Comparison of ENCODE assay signal across 1 cellular context in genomic region chr12:42234970-42235369, GRCh38.
TF ChIP-seq lines count a peak whose summit lies in the region.

No MANE protein-coding gene starts in this region.

TF ChIP-seq in GM12878, 131 proteins besides CTCF, POLR2A, EP300 and RAD21 (continued from another document):
- TF ChIP-seq E2F4 (IDR thresholded peaks at IDR 0.05; ENCODE audit: low read depth, low read length): no peak
- TF ChIP-seq CHD1 (IDR thresholded peaks at IDR 0.05; ENCODE audit: low read depth, low read length): no peak
- no peak for TF ChIP-seq ZNF622 (IDR thresholded peaks at IDR 0.05)
- TF ChIP-seq, protein P1, sequence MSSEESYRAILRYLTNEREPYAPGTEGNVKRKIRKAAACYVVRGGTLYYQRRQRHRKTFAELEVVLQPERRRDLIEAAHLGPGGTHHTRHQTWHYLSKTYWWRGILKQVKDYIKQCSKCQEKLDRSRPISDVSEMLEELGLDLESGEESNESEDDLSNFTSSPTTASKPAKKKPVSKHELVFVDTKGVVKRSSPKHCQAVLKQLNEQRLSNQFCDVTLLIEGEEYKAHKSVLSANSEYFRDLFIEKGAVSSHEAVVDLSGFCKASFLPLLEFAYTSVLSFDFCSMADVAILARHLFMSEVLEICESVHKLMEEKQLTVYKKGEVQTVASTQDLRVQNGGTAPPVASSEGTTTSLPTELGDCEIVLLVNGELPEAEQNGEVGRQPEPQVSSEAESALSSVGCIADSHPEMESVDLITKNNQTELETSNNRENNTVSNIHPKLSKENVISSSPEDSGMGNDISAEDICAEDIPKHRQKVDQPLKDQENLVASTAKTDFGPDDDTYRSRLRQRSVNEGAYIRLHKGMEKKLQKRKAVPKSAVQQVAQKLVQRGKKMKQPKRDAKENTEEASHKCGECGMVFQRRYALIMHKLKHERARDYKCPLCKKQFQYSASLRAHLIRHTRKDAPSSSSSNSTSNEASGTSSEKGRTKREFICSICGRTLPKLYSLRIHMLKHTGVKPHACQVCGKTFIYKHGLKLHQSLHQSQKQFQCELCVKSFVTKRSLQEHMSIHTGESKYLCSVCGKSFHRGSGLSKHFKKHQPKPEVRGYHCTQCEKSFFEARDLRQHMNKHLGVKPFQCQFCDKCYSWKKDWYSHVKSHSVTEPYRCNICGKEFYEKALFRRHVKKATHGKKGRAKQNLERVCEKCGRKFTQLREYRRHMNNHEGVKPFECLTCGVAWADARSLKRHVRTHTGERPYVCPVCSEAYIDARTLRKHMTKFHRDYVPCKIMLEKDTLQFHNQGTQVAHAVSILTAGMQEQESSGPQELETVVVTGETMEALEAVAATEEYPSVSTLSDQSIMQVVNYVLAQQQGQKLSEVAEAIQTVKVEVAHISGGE (CRISPR knock-in tag; IDR thresholded peaks at IDR 0.05): no peak
- TF ChIP-seq, protein P2, sequence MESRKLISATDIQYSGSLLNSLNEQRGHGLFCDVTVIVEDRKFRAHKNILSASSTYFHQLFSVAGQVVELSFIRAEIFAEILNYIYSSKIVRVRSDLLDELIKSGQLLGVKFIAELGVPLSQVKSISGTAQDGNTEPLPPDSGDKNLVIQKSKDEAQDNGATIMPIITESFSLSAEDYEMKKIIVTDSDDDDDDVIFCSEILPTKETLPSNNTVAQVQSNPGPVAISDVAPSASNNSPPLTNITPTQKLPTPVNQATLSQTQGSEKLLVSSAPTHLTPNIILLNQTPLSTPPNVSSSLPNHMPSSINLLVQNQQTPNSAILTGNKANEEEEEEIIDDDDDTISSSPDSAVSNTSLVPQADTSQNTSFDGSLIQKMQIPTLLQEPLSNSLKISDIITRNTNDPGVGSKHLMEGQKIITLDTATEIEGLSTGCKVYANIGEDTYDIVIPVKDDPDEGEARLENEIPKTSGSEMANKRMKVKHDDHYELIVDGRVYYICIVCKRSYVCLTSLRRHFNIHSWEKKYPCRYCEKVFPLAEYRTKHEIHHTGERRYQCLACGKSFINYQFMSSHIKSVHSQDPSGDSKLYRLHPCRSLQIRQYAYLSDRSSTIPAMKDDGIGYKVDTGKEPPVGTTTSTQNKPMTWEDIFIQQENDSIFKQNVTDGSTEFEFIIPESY (IDR thresholded peaks at IDR 0.05): no peak
- no peak for TF ChIP-seq BACH1 (IDR thresholded peaks at IDR 0.05; ENCODE audit: borderline replicate concordance)
- TF ChIP-seq JUNB (IDR thresholded peaks at IDR 0.05): no peak
- TF ChIP-seq HSF1 (IDR thresholded peaks at IDR 0.05; ENCODE audit: low read depth, low read length): no peak
- TF ChIP-seq, protein P3, sequence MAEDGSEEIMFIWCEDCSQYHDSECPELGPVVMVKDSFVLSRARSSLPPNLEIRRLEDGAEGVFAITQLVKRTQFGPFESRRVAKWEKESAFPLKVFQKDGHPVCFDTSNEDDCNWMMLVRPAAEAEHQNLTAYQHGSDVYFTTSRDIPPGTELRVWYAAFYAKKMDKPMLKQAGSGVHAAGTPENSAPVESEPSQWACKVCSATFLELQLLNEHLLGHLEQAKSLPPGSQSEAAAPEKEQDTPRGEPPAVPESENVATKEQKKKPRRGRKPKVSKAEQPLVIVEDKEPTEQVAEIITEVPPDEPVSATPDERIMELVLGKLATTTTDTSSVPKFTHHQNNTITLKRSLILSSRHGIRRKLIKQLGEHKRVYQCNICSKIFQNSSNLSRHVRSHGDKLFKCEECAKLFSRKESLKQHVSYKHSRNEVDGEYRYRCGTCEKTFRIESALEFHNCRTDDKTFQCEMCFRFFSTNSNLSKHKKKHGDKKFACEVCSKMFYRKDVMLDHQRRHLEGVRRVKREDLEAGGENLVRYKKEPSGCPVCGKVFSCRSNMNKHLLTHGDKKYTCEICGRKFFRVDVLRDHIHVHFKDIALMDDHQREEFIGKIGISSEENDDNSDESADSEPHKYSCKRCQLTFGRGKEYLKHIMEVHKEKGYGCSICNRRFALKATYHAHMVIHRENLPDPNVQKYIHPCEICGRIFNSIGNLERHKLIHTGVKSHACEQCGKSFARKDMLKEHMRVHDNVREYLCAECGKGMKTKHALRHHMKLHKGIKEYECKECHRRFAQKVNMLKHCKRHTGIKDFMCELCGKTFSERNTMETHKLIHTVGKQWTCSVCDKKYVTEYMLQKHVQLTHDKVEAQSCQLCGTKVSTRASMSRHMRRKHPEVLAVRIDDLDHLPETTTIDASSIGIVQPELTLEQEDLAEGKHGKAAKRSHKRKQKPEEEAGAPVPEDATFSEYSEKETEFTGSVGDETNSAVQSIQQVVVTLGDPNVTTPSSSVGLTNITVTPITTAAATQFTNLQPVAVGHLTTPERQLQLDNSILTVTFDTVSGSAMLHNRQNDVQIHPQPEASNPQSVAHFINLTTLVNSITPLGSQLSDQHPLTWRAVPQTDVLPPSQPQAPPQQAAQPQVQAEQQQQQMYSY (CRISPR knock-in tag; IDR thresholded peaks at IDR 0.05): no peak
- no peak for TF ChIP-seq CEBPB (IDR thresholded peaks at IDR 0.05; ENCODE audit: borderline replicate concordance in 1 of 2, low read depth in 2 of 2, low read length in 2 of 2)
